Comparison of ENCODE assay signal across 17 cellular contexts in the genomic region with DNA sequence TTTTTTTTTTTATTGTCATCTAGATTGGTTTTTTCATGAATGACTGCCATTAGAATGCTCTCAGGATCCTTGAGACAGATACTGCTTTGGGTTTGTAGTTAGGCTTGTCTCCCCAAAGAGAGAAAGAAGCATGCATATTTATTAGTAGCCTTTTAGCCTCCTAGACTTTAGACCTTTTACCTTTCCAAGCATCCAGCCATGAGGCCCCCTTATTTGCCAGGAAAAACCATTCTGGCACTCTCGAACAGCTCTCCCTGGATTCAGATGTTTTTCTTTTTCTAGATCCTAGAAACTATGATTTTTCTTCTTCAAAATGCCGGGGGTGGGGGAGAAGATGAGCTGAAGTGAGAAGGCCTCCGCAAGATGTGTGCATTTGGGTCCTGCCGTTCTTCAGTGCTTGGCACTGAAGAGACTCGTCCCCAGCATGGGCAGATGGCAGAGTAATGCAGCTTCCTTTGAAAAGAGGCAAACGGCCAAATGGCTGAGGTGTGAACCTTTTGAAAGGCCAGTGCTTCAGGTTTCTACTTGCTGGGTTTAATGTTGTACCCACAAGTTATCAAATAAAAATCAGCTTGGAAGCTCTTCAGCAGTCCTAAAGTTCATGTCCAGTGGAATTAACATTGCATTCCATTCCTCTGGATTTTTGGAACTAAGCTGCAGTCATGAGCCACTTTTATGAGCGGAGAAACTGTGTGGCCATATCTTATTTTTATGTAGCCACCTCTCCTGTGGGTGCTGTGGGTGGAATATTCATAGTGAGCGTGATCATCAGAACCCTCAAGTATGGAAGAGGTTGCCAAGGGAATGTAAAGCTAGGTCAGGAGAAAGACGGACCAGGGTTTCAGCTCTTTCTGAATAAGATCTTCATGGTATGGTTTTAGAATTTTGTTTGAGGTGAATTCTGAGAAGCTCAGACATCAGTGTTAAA. TPM values are rescaled to one million over a fixed set of nuclear protein-coding genes. Genes with fewer than 3 reads are reported as not detected.
A peak's percentile ranks its signal among the peaks of the same experiment; 100 is the strongest.
DNase-seq lines count a peak whose midpoint lies in the region; ATAC-seq and TF ChIP-seq lines count a peak whose summit lies in the region.
"Had no signal": no experiment of that assay in that cellular context is flagged by ENCODE, and none has a peak within 500 bp of the region (broad histone marks: within the 10 kb centered on the region; RNA-seq: fewer than 3 reads in every experiment).

No MANE protein-coding gene starts in this region.

- H3K4me3 ChIP-seq in osteoblast (ENCODE audit: insufficient read depth, low read length), result no peak overlapping the region
- H3K4me3 ChIP-seq: ovary, upper lobe of right lung had no signal

- H3K4me1 ChIP-seq in osteoblast (ENCODE audit: insufficient read depth, low read length), result peaks cover 15% of the 10 kb centered on the region

- H4K20me1 ChIP-seq in osteoblast (ENCODE audit: insufficient read depth, low read length), result peaks cover 50% of the 10 kb centered on the region

- peaks cover 77% of the 10 kb centered on the region for H3K79me2 ChIP-seq in osteoblast (ENCODE audit: insufficient read depth, low read length)

- peak overlapping the region; percentile 69 for H3K27ac Mint-ChIP-seq in chondrocyte (ENCODE audit: unreplicated experiment)
- no peak overlapping the region for H3K27ac Mint-ChIP-seq in activated T-cell treated with anti-CD3 and anti-CD28 coated beads, Interleukin-2, amount 50 U/mL, for 72 hours
- H3K27ac Mint-ChIP-seq: activated naive CD4-positive, alpha-beta T cell treated with anti-CD3 and anti-CD28 coated beads, Interleukin-2, amount 50 U/mL, for 24 hours had no signal

- no peak overlapping the region for H2AFZ ChIP-seq in osteoblast (ENCODE audit: low read length)

- CTCF ChIA-PET in HEK293T (lab: Yijun Ruan, JAX), result interaction anchor here (0.8 to 1.1 kb wide), 3 partner anchors 10 to 65 kb away, joined by 4 read pairs; no protein-coding TSS in a partner anchor

- ATAC-seq in activated T-cell treated with anti-CD3 and anti-CD28 coated beads, Interleukin-2, amount 50 U/mL, for 72 hours (replicated peaks in 1 of 2), result no peak
- ATAC-seq: upper lobe of right lung had no signal

- TF ChIP-seq CTCF in chondrocyte (IDR thresholded peaks at IDR 0.05) (no peak), osteoblast (IDR thresholded peaks at IDR 0.05; ENCODE audit: extremely low read depth, low read depth, low read length) (no peak)

- H3K27me3 ChIP-seq in osteoblast (ENCODE audit: insufficient read depth, low read length), result no peaks in the 10 kb centered on the region
- H3K27me3 ChIP-seq: ovary, upper lobe of right lung had no signal

- DNase-seq in D341Med (ENCODE audit: low spot score), result peak; percentile 45
- DNase-seq in NCI-H1092 (lab: John Stamatoyannopoulos, UW), result peak; percentile 9
- no peak for DNase-seq in chondrocyte (ENCODE audit: low spot score)
- DNase-seq in osteoblast (ENCODE audit: insufficient read length, low spot score, missing footprints), result no peak
- no peak for DNase-seq in activated T-cell treated with anti-CD3 and anti-CD28 coated beads, Interleukin-2, amount 50 U/mL, for 72 hours
- no peak for DNase-seq in stimulated activated CD4-positive, alpha-beta T cell treated with anti-CD3 and anti-CD28 coated beads, Interleukin-15, amount 100 ng/mL, for 24 hours
- DNase-seq in HEK293T (ENCODE audit: extremely low spot score), result no peak
- no peak for DNase-seq in NCI-H1105 treated with DMSO at 0.1 percent for 48 hours (lab: John Stamatoyannopoulos, UW)
- DNase-seq: EL, NCI-H2081, ovary, upper lobe of right lung, WERI-Rb-1 had no signal

- POLR2A ChIA-PET in HEK293T (lab: Yijun Ruan, JAX), result interaction anchor here (1.1 kb wide), 1 partner anchor 56 kb away, joined by 5 read pairs; no protein-coding TSS in a partner anchor

- H3K4me1 Mint-ChIP-seq in chondrocyte (ENCODE audit: low read depth), result peaks cover 67% of the 10 kb centered on the region
- peaks cover 37% of the 10 kb centered on the region for H3K4me1 Mint-ChIP-seq in activated T-cell treated with anti-CD3 and anti-CD28 coated beads, Interleukin-2, amount 50 U/mL, for 72 hours (ENCODE audit: low read depth)

- H3K27ac ChIP-seq in osteoblast (ENCODE audit: low read depth, low read length), result peak overlapping the region; percentile 3
- H3K27ac ChIP-seq: KMS-11, ovary, upper lobe of right lung, WERI-Rb-1 had no signal

- H3K4me2 ChIP-seq in osteoblast (ENCODE audit: insufficient read depth, low read length), result peak overlapping the region; percentile 52
- H3K4me2 ChIP-seq: KMS-11 had no signal

- no peaks in the 10 kb centered on the region for H3K9me3 Mint-ChIP-seq in chondrocyte (ENCODE audit: low read depth)
- no peaks in the 10 kb centered on the region for H3K9me3 Mint-ChIP-seq in activated T-cell treated with anti-CD3 and anti-CD28 coated beads, Interleukin-2, amount 50 U/mL, for 72 hours
- H3K9me3 Mint-ChIP-seq: activated naive CD4-positive, alpha-beta T cell treated with anti-CD3 and anti-CD28 coated beads, Interleukin-2, amount 50 U/mL, for 24 hours; central memory CD8-positive, alpha-beta T cell had no signal

- no peak overlapping the region for H3K4me3 Mint-ChIP-seq in chondrocyte (ENCODE audit: unreplicated experiment)
- no peak overlapping the region for H3K4me3 Mint-ChIP-seq in activated T-cell treated with anti-CD3 and anti-CD28 coated beads, Interleukin-2, amount 50 U/mL, for 72 hours
- H3K4me3 Mint-ChIP-seq: activated naive CD4-positive, alpha-beta T cell treated with anti-CD3 and anti-CD28 coated beads, Interleukin-2, amount 50 U/mL, for 24 hours; central memory CD8-positive, alpha-beta T cell had no signal

- H3K36me3 ChIP-seq in osteoblast (ENCODE audit: insufficient read depth, low read length), result no peaks in the 10 kb centered on the region
- H3K36me3 ChIP-seq: ovary had no signal

- H3K36me3 Mint-ChIP-seq in chondrocyte (ENCODE audit: low read depth), result peaks cover 2% of the 10 kb centered on the region
- no peaks in the 10 kb centered on the region for H3K36me3 Mint-ChIP-seq in activated T-cell treated with anti-CD3 and anti-CD28 coated beads, Interleukin-2, amount 50 U/mL, for 72 hours (ENCODE audit: insufficient read depth in 2 of 2)

- H3K27me3 Mint-ChIP-seq in chondrocyte (ENCODE audit: low read depth), result no peaks in the 10 kb centered on the region
- H3K27me3 Mint-ChIP-seq in activated T-cell treated with anti-CD3 and anti-CD28 coated beads, Interleukin-2, amount 50 U/mL, for 72 hours (ENCODE audit: low read depth), result no peaks in the 10 kb centered on the region
- H3K27me3 Mint-ChIP-seq: activated naive CD4-positive, alpha-beta T cell treated with anti-CD3 and anti-CD28 coated beads, Interleukin-2, amount 50 U/mL, for 24 hours; central memory CD8-positive, alpha-beta T cell had no signal

- no peaks in the 10 kb centered on the region for H3K9me3 ChIP-seq in osteoblast (ENCODE audit: low read depth, low read length)
- H3K9me3 ChIP-seq: ovary, upper lobe of right lung had no signal

TF ChIP-seq in HEK293T, 16 proteins besides CTCF, POLR2A, EP300 and RAD21:
- TF ChIP-seq SP1 (IDR thresholded peaks at IDR 0.05) (no peak), L3MBTL2 (conservative IDR thresholded peaks at IDR 0.05) (no peak), NFRKB (IDR thresholded peaks at IDR 0.05) (no peak), LEF1 (IDR thresholded peaks at IDR 0.05; ENCODE audit: borderline replicate concordance) (no peak), SUZ12 (IDR thresholded peaks at IDR 0.05) (no peak), ARNT (IDR thresholded peaks at IDR 0.05) (no peak), FOXA1 (IDR thresholded peaks at IDR 0.05) (no peak), BHLHE40 (IDR thresholded peaks at IDR 0.05; ENCODE audit: borderline replicate concordance) (no peak), FOXM1 (IDR thresholded peaks at IDR 0.05; ENCODE audit: borderline replicate concordance) (no peak), ZNF384 (IDR thresholded peaks at IDR 0.05) (no peak), FOXK2 (IDR thresholded peaks at IDR 0.05) (no peak), HDGF (IDR thresholded peaks at IDR 0.05; ENCODE audit: borderline replicate concordance) (no peak), CTBP1 (IDR thresholded peaks at IDR 0.05; ENCODE audit: borderline replicate concordance) (no peak)

RNA-seq across cellular contexts. Expression of a gene that starts 7.2 kb away (rescaled TPM):
- 17.8 to 19.5 TPM (median 17.9 TPM) in 3 replicates for total RNA-seq in chondrocyte
- 16.3 and 17.1 TPM in 2 replicates for total RNA-seq in osteoblast
- total RNA-seq in activated T-cell treated with anti-CD3 and anti-CD28 coated beads, Interleukin-2, amount 50 U/mL, for 72 hours, result 10 to 100 TPM; 35.7 to 44.7 TPM

RNA-seq across cellular contexts. Expression of a gene that starts 15.1 kb away (rescaled TPM):
- 0.56 TPM in 1 of 3 replicates, not detected in the others for total RNA-seq in chondrocyte
- not detected in 2 replicates for total RNA-seq in osteoblast
- total RNA-seq in activated T-cell treated with anti-CD3 and anti-CD28 coated beads, Interleukin-2, amount 50 U/mL, for 72 hours, result under 1 TPM; 0.09 to 0.60 TPM
- total RNA-seq: mesenteric fat pad had no signal

Comparison
In these comparisons a context has a peak if more than half of its experiments do, and no peak if none do; other contexts are left out.
1. DNase-seq: peak in D341Med (single experiment) and NCI-H1092 (single experiment); none in chondrocyte (single experiment), osteoblast (single experiment), activated T-cell treated with anti-CD3 and anti-CD28 coated beads, Interleukin-2, amount 50 U/mL, for 72 hours (0 of 2), stimulated activated CD4-positive, alpha-beta T cell treated with anti-CD3 and anti-CD28 coated beads, Interleukin-15, amount 100 ng/mL, for 24 hours (single experiment), HEK293T (single experiment) and NCI-H1105 treated with DMSO at 0.1 percent for 48 hours (single experiment).